In genomic region chr19:16830679-16831078, GRCh38 we compare ENCODE assay signal across 1 cellular context.
TF ChIP-seq lines count a peak whose summit lies in the region.

No MANE protein-coding gene starts in this region.

TF ChIP-seq in HepG2, 621 proteins besides CTCF, POLR2A, EP300 and RAD21:
- no peak for TF ChIP-seq ZNF713 (CRISPR knock-in tag; IDR thresholded peaks at IDR 0.05)
